Comparison of ENCODE assay signal across 8 cellular contexts in the genomic region with DNA sequence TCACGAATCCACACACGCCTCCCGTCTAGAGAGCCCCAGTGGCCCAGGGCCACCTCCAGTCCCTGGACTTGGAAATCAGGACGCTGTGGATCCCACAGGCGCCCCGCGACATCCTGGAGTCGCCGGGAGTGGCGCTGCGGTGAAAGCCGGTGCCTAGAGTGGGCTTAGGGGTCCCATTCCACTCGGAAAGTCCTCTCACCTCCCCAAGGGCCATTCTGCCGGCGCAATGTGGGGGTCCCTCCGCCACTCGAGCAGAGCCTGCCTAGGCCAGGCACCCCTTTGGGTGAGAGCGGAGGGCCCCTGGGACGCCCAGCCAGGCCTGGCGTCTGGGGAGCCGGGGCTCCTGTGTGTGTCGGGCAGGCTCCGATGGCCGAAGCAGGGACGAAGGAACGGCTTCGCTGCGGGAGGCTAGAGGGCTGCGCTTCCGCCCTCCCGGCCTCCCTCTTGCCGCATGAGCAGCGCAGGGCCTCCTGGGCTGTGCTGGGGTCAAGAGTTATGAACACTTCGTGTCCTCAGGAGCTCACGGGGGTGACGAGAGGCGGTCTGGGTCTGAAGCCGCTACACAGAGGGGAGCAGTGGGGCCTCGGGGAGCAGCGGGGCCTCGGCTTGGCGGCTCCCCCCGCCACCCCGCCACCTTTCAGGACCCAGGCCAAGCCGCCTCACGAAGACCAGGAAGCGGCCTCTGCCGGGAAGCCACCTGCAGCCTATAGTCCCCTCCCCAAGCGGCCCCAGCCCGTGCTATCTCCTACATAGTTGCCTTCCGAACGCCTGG. TPM values are rescaled to one million over a fixed set of nuclear protein-coding genes. Genes with fewer than 3 reads are reported as not detected.
DNase-seq lines count a peak whose midpoint lies in the region; ATAC-seq and TF ChIP-seq lines count a peak whose summit lies in the region.

No MANE protein-coding gene starts in this region.

- POLR2A ChIA-PET in CD4-positive, alpha-beta T cell (lab: Charles Lee), result no interaction called here

- TF ChIP-seq CTCF in CD4-positive, alpha-beta T cell (IDR thresholded peaks at IDR 0.05), result no peak

- intact Hi-C loops in CD4-positive, alpha-beta T cell (cut with DNase I, micrococcal nuclease), result loop anchor here (5.0 to 10.0 kb wide), 4 partner anchors 767 to 1781 kb away; a partner anchor contains a TSS

- H3K9me3 ChIP-seq in iPS DF 6.9 (ENCODE audit: control insufficient read depth, insufficient read depth, low read length), result no peaks in the 10 kb centered on the region
- no peaks in the 10 kb centered on the region for H3K9me3 ChIP-seq in CD4-positive, alpha-beta T cell (ENCODE audit: control insufficient read depth, low read length)

- ATAC-seq in GM21367 (IDR thresholded peaks at IDR 0.05; ENCODE audit: unreplicated experiment) (peak; percentile 57), HG03442 (IDR thresholded peaks at IDR 0.05; ENCODE audit: unreplicated experiment) (peak; percentile 36)
- no peak for ATAC-seq in stimulated activated naive CD8-positive, alpha-beta T cell treated with anti-CD3 and anti-CD28 coated beads, Interleukin-15, Interleukin-2, amounts not matched to agents 100 U/mL and 50 U/mL, for 24 hours
- no peak for ATAC-seq in CD4-positive, alpha-beta T cell (ENCODE audit: poor library complexity)

- H3K9me3 Mint-ChIP-seq in CD4-positive, alpha-beta T cell, result no peaks in the 10 kb centered on the region

- H3K27ac Mint-ChIP-seq in CD4-positive, alpha-beta T cell, result no peak overlapping the region

- H3K4me3 ChIP-seq in iPS DF 6.9 (ENCODE audit: low read length), result peak overlapping the region; percentile 41; the same call in 1 of the 2 replicates

- H3K27ac ChIP-seq in iPS DF 6.9 (ENCODE audit: low read length), result no peak overlapping the region
- H3K27ac ChIP-seq in CD4-positive, alpha-beta T cell (ENCODE audit: low read depth, low read length), result no peak overlapping the region

- no peaks in the 10 kb centered on the region; the same call in 1 of the 2 replicates for H3K4me1 ChIP-seq in iPS DF 6.9 (ENCODE audit: control insufficient read depth, insufficient read depth, low read length)

- H3K36me3 ChIP-seq in iPS DF 6.9 (ENCODE audit: control insufficient read depth, insufficient read depth, low read length), result no peaks in the 10 kb centered on the region

- H3K4me1 Mint-ChIP-seq in CD4-positive, alpha-beta T cell (ENCODE audit: low read depth), result peaks cover 32% of the 10 kb centered on the region

- peaks cover 43% of the 10 kb centered on the region for H3K27me3 ChIP-seq in iPS DF 6.9 (ENCODE audit: control insufficient read depth, insufficient read depth, low read length)
- peaks cover 63% of the 10 kb centered on the region for H3K27me3 ChIP-seq in CD4-positive, alpha-beta T cell (ENCODE audit: control insufficient read depth, insufficient read depth, low read length)

- no CpG with 5 or more reads among the region's 52 CpGs for WGBS in iPS DF 6.9 (ENCODE audit: insufficient coverage, insufficient read length)

- CTCF ChIA-PET in CD4-positive, alpha-beta T cell (lab: Charles Lee), result no interaction called here

- no peak for DNase-seq in iPS DF 6.9 (ENCODE audit: low read depth, low spot score)
- peak; percentile 7 for DNase-seq in stimulated activated naive CD8-positive, alpha-beta T cell treated with anti-CD3 and anti-CD28 coated beads, Interleukin-15, Interleukin-2, amounts not matched to agents 100 U/mL and 50 U/mL, for 24 hours
- DNase-seq in NCI-H1417 (lab: John Stamatoyannopoulos, UW), result no peak
- no peak for DNase-seq in activated naive CD4-positive, alpha-beta T cell (lab: John Stamatoyannopoulos, UW)
- DNase-seq in CD4-positive, alpha-beta T cell, result no peak
- no peak for DNase-seq in T1000 (lab: John Stamatoyannopoulos, UW)

- H3K4me3 Mint-ChIP-seq in CD4-positive, alpha-beta T cell, result no peak overlapping the region

- no peaks in the 10 kb centered on the region for H3K36me3 Mint-ChIP-seq in CD4-positive, alpha-beta T cell (ENCODE audit: low read depth)

- peaks cover 77% of the 10 kb centered on the region for H3K27me3 Mint-ChIP-seq in CD4-positive, alpha-beta T cell

RNA-seq across cellular contexts. Expression of a gene that starts 13.6 kb away (rescaled TPM):
- total RNA-seq in CD4-positive, alpha-beta T cell, result not detected

Comparison
In these comparisons a context has a peak if more than half of its experiments do, and no peak if none do; other contexts are left out.
1. ATAC-seq: peak in GM21367 (single experiment) and HG03442 (single experiment); none in stimulated activated naive CD8-positive, alpha-beta T cell treated with anti-CD3 and anti-CD28 coated beads, Interleukin-15, Interleukin-2, amounts not matched to agents 100 U/mL and 50 U/mL, for 24 hours (single experiment) and CD4-positive, alpha-beta T cell (single experiment).